In the genomic region with DNA sequence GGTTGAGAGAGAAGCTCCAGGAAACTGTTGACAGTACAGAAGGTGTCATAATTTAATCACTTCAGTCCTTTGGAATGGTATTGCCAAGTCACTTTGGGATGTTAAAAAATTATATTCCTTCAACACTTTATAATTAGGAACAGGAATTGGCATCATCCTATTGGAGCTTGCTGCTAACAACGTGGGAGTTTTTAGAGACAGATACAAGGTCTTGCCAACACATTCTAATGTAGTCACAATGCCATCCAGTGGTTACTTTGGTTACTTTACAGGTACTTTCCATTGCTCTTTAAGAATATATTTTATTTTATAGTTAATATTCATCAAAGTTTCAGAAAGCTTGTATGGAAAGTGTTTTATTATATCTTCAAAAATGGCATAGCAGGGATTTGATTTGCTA, we compare ENCODE assay signal across 8 cellular contexts.
DNase-seq lines count a peak whose midpoint lies in the region; ATAC-seq and TF ChIP-seq lines count a peak whose summit lies in the region.

No MANE protein-coding gene starts in this region.

- H3K9ac ChIP-seq in SK-N-MC (ENCODE audit: insufficient read length) = no peak overlapping the region

- ATAC-seq in GM18867 (IDR thresholded peaks at IDR 0.05; ENCODE audit: unreplicated experiment) (peak; percentile 97), HG03280 (IDR thresholded peaks at IDR 0.05; ENCODE audit: unreplicated experiment) (peak; percentile 72)

- DNase-seq in SK-N-MC (ENCODE audit: low read depth, low spot score) (peak; percentile 84), left kidney (ENCODE audit: low read depth, low spot score) (peak; percentile 53), nucleus accumbens (lab: John Stamatoyannopoulos, UW) (no peak)
- no peak for DNase-seq in stimulated activated CD8-positive, alpha-beta memory T cell treated with anti-CD3 and anti-CD28 coated beads, Interleukin-4, amount 100 ng/mL, for 48 hours
- no peak for DNase-seq in stimulated activated CD4-positive, alpha-beta T cell treated with anti-CD3 and anti-CD28 coated beads, Interleukin-4, amount 100 ng/mL, for 24 hours

- H3K27ac ChIP-seq in 22Rv1 = no peak overlapping the region
- H3K27ac ChIP-seq in SK-N-MC = no peak overlapping the region; the same call in 1 of the 2 replicates

- peak; percentile 73 for TF ChIP-seq CTCF in 22Rv1 (IDR thresholded peaks at IDR 0.05)

- H3K4me3 ChIP-seq in SK-N-MC = no peak overlapping the region

- no peaks in the 10 kb centered on the region for H3K9me3 ChIP-seq in SK-N-MC (ENCODE audit: low read depth, low read length)

- H3K36me3 ChIP-seq in SK-N-MC (ENCODE audit: insufficient read depth, low read length) = no peaks in the 10 kb centered on the region

Comparison
In these comparisons a context has a peak if more than half of its experiments do, and no peak if none do; other contexts are left out.
1. DNase-seq: peak in SK-N-MC (single experiment) and left kidney (single experiment); none in nucleus accumbens (0 of 56), stimulated activated CD8-positive, alpha-beta memory T cell treated with anti-CD3 and anti-CD28 coated beads, Interleukin-4, amount 100 ng/mL, for 48 hours (single experiment) and stimulated activated CD4-positive, alpha-beta T cell treated with anti-CD3 and anti-CD28 coated beads, Interleukin-4, amount 100 ng/mL, for 24 hours (single experiment).